In the genomic region with DNA sequence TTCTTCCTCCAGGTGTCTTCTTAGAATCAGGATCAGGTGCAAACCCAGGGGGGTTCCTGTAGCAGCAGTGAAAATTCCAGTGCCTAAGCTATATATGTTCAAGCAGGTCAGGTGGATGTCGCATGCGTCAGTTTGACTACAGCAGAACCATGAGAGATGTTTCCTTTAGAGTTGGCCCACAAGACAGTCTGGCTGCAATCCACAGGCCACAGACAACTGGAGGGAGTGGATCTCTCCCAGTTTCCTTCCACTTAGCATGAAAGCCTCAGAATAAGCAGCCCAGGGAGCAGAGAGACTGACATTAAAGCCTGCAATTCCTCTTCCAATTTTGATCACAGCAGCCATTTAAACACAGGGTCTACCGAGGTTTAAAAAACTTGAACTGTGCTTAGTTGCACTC, we compare ENCODE assay signal across 16 cellular contexts. TPM values are rescaled to one million over a fixed set of nuclear protein-coding genes. Genes with fewer than 3 reads are reported as not detected.
DNase-seq lines count a peak whose midpoint lies in the region; ATAC-seq and TF ChIP-seq lines count a peak whose summit lies in the region.
"Had no signal": no experiment of that assay in that cellular context is flagged by ENCODE, and none has a peak within 500 bp of the region (broad histone marks: within the 10 kb centered on the region; RNA-seq: fewer than 3 reads in every experiment).

No MANE protein-coding gene starts in this region.

- H3K36me3 ChIP-seq in ascending aorta, result no peaks in the 10 kb centered on the region
- no peaks in the 10 kb centered on the region for H3K36me3 ChIP-seq in skeletal muscle satellite cell (ENCODE audit: insufficient read depth, low read length)

- H3K4me2 ChIP-seq in skeletal muscle satellite cell (ENCODE audit: low read length), result peak overlapping the region; percentile 87

- no peaks in the 10 kb centered on the region for H3K36me3 Mint-ChIP-seq in natural killer cell
- H3K36me3 Mint-ChIP-seq: activated naive CD8-positive, alpha-beta T cell; WTC11 had no signal

- no peak overlapping the region for H3K4me3 Mint-ChIP-seq in natural killer cell
- H3K4me3 Mint-ChIP-seq: activated naive CD8-positive, alpha-beta T cell; WTC11 had no signal

- no peak overlapping the region for H3K27ac Mint-ChIP-seq in natural killer cell
- H3K27ac Mint-ChIP-seq: activated naive CD8-positive, alpha-beta T cell; WTC11 had no signal

- intact Hi-C loops in ascending aorta (cut with DNase I) (loop anchor here (5.0 kb wide), 3 partner anchors 51 to 416 kb away; no protein-coding TSS in a partner anchor), left ventricle myocardium superior (cut with micrococcal nuclease) (no loop called here), natural killer cell (cut with micrococcal nuclease) (no loop called here)

- TF ChIP-seq CTCF in ascending aorta (IDR thresholded peaks at IDR 0.05), result no peak
- no peak for TF ChIP-seq CTCF in natural killer cell (IDR thresholded peaks at IDR 0.05)

- H3K4me3 ChIP-seq in ascending aorta, result peak overlapping the region; percentile 57 to 68
- H3K4me3 ChIP-seq in skeletal muscle satellite cell (ENCODE audit: low read length), result peak overlapping the region; percentile 69

- peaks cover 0 to 5% of the 10 kb centered on the region in 2 donors for H3K27me3 Mint-ChIP-seq in natural killer cell (ENCODE audit: low read depth in 2 of 2)

- H3K9me3 Mint-ChIP-seq in natural killer cell, result no peaks in the 10 kb centered on the region
- H3K9me3 Mint-ChIP-seq: WTC11 had no signal

- peak; percentile 82 for DNase-seq in EH (ENCODE audit: low read depth)
- no peak for DNase-seq in ascending aorta (ENCODE audit: low spot score in 2 of 2)
- DNase-seq in left ventricle myocardium superior, result peak; percentile 26
- DNase-seq in stimulated activated CD4-positive, alpha-beta T cell treated with anti-CD3 and anti-CD28 coated beads, Interleukin-12 subunit alpha, Interleukin-12 subunit beta, amount 100 ng/mL, for 4 hours, result no peak
- DNase-seq in NCI-H1105 treated with DMSO at 0.1 percent for 48 hours (lab: John Stamatoyannopoulos, UW), result no peak
- DNase-seq in middle frontal gyrus (ENCODE audit: extremely low spot score, low spot score), result no peak
- DNase-seq in natural killer cell, result no peak
- DNase-seq: activated CD8-positive, alpha-beta memory T cell treated with anti-CD3 and anti-CD28 coated beads, Interleukin-2, amount 50 U/mL, for 4 hours; GDM1; head of caudate nucleus; NCI-H2107 had no signal

- H3K4me1 Mint-ChIP-seq in natural killer cell, result no peaks in the 10 kb centered on the region

- peak overlapping the region; percentile 80 to 83 for H3K27ac ChIP-seq in ascending aorta

- no peak for ATAC-seq in left ventricle myocardium superior
- no peak for ATAC-seq in natural killer cell
- ATAC-seq: SK-N-SH treated with all-trans-retinoic acid at 6 μM for 48 hours had no signal

- H3K4me1 ChIP-seq in ascending aorta (peaks cover 10 to 38% of the 10 kb centered on the region in 2 donors), skeletal muscle satellite cell (ENCODE audit: control insufficient read depth, insufficient read depth, low read length) (peaks cover 59% of the 10 kb centered on the region)

- no peaks in the 10 kb centered on the region for H3K9me3 ChIP-seq in ascending aorta
- no peaks in the 10 kb centered on the region for H3K9me3 ChIP-seq in skeletal muscle satellite cell (replicated peaks; ENCODE audit: low read length)

- peak overlapping the region; percentile 73 for H3K9ac ChIP-seq in skeletal muscle satellite cell (ENCODE audit: low read depth, low read length)

- H3K27me3 ChIP-seq in ascending aorta (no peaks in the 10 kb centered on the region), skeletal muscle satellite cell (ENCODE audit: control insufficient read depth, insufficient read depth, low read length) (no peaks in the 10 kb centered on the region)

RNA-seq across cellular contexts. Expression of a gene that starts 1.1 kb away (rescaled TPM):
- 18.3 TPM for total RNA-seq in ascending aorta
- total RNA-seq in left ventricle myocardium superior, result 3.0 TPM
- 2.6 and 3.8 TPM in 2 replicates for total RNA-seq in skeletal muscle satellite cell (2012; rRNA removed)
- total RNA-seq in natural killer cell, result not detected
- total RNA-seq: H7 had no signal

Comparison
In these comparisons a context has a peak if more than half of its experiments do, and no peak if none do; other contexts are left out.
1. DNase-seq: peak in EH (single experiment) and left ventricle myocardium superior (single experiment); none in ascending aorta (0 of 2), stimulated activated CD4-positive, alpha-beta T cell treated with anti-CD3 and anti-CD28 coated beads, Interleukin-12 subunit alpha, Interleukin-12 subunit beta, amount 100 ng/mL, for 4 hours (single experiment), NCI-H1105 treated with DMSO at 0.1 percent for 48 hours (single experiment), middle frontal gyrus (single experiment) and natural killer cell (single experiment).